1 cellular context compared by ENCODE assay signal in genomic region chr10:21496285-21497176, GRCh38.
A peak's percentile ranks its signal among the peaks of the same experiment; 100 is the strongest.
TF ChIP-seq lines count a peak whose summit lies in the region.

No MANE protein-coding gene starts in this region.

TF ChIP-seq in HepG2, 621 proteins besides CTCF, POLR2A, EP300 and RAD21 (continues in another document):
- peak; percentile 41; the same call in 1 of the 2 replicates for TF ChIP-seq ZNF503 (CRISPR knock-in tag; IDR thresholded peaks at IDR 0.05)
- TF ChIP-seq TFDP1 (CRISPR knock-in tag; IDR thresholded peaks at IDR 0.05; ENCODE audit: borderline replicate concordance) = 0 out of 2 replicates have a peak, but pooled peaks have one; percentile 43
- peak; percentile 56; the same call in 1 of the 2 replicates for TF ChIP-seq NAIF1 (CRISPR knock-in tag; IDR thresholded peaks at IDR 0.05; ENCODE audit: borderline replicate concordance)
- TF ChIP-seq HHEX (CRISPR knock-in tag; IDR thresholded peaks at IDR 0.05) = 0 out of 2 replicates have a peak, but pooled peaks have one; percentile 29
- 0 out of 2 replicates have a peak, but pooled peaks have one; percentile 79 for TF ChIP-seq ZNF136 (CRISPR knock-in tag; IDR thresholded peaks at IDR 0.05; ENCODE audit: low read depth)
- TF ChIP-seq BCL6 (CRISPR knock-in tag; IDR thresholded peaks at IDR 0.05) = no peak
- TF ChIP-seq MEIS1 (CRISPR knock-in tag; IDR thresholded peaks at IDR 0.05; ENCODE audit: borderline replicate concordance) = peak; percentile 21; the same call in 1 of the 2 replicates
- peak; percentile 84 for TF ChIP-seq AKAP8 (CRISPR knock-in tag; IDR thresholded peaks at IDR 0.05)
- no peak for TF ChIP-seq ZSCAN12 (CRISPR knock-in tag; IDR thresholded peaks at IDR 0.05)
- TF ChIP-seq ZNF274 (CRISPR knock-in tag; IDR thresholded peaks at IDR 0.05) = peak; percentile 81; the same call in 1 of the 2 replicates
- 0 out of 2 replicates have a peak, but pooled peaks have one; percentile 77 for TF ChIP-seq BRF2 (CRISPR knock-in tag; IDR thresholded peaks at IDR 0.05)
- TF ChIP-seq NRL (CRISPR knock-in tag; IDR thresholded peaks at IDR 0.05; ENCODE audit: borderline replicate concordance) = no peak; the same call in none of the 2 replicates
- TF ChIP-seq TERF1 (CRISPR knock-in tag; IDR thresholded peaks at IDR 0.05) = peak; percentile 91
- TF ChIP-seq ZBTB1 (CRISPR knock-in tag; IDR thresholded peaks at IDR 0.05; ENCODE audit: borderline replicate concordance) = no peak
- peak; percentile 44 for TF ChIP-seq ZNF740 (CRISPR knock-in tag; IDR thresholded peaks at IDR 0.05)
- 0 out of 2 replicates have a peak, but pooled peaks have one; percentile 75 for TF ChIP-seq FOXM1 (CRISPR knock-in tag; IDR thresholded peaks at IDR 0.05)
- peak; percentile 55 for TF ChIP-seq ZBTB3 (CRISPR knock-in tag; IDR thresholded peaks at IDR 0.05; ENCODE audit: borderline replicate concordance, low read depth)
- TF ChIP-seq ZBTB38 (CRISPR knock-in tag; IDR thresholded peaks at IDR 0.05) = peak; percentile 34; the same call in 1 of the 2 replicates
- no peak for TF ChIP-seq RAD51 (IDR thresholded peaks at IDR 0.05; ENCODE audit: borderline replicate concordance)
- TF ChIP-seq KMT2B (CRISPR knock-in tag; IDR thresholded peaks at IDR 0.05) = 0 out of 2 replicates have a peak, but pooled peaks have one; percentile 20
- TF ChIP-seq U2AF1 (optimal IDR thresholded peaks at IDR 0.05; ENCODE audit: low read depth, low read length) = no peak
- no peak for TF ChIP-seq YY1 (IDR thresholded peaks at IDR 0.05; ENCODE audit: insufficient read depth, insufficient replicate concordance, low read depth, low read length)
- peak; percentile 53 for TF ChIP-seq ZNF607 (CRISPR knock-in tag; IDR thresholded peaks at IDR 0.05; ENCODE audit: borderline replicate concordance)
- TF ChIP-seq ZNF687 (CRISPR knock-in tag; IDR thresholded peaks at IDR 0.05) = peak; percentile 93
- TF ChIP-seq ZNF800 (CRISPR knock-in tag; IDR thresholded peaks at IDR 0.05) = peak; percentile 85
- TF ChIP-seq GATAD1 (CRISPR knock-in tag; IDR thresholded peaks at IDR 0.05) = no peak
- TF ChIP-seq ZNF292 (CRISPR knock-in tag; IDR thresholded peaks at IDR 0.05; ENCODE audit: borderline replicate concordance, low read depth) = peak; percentile 49; the same call in 1 of the 2 replicates
- TF ChIP-seq PITX1 (CRISPR knock-in tag; IDR thresholded peaks at IDR 0.05) = peak; percentile 70; the same call in 1 of the 2 replicates
- TF ChIP-seq FLYWCH1 (CRISPR knock-in tag; IDR thresholded peaks at IDR 0.05) = no peak
- no peak for TF ChIP-seq AKNA (CRISPR knock-in tag; IDR thresholded peaks at IDR 0.05; ENCODE audit: borderline replicate concordance)
- TF ChIP-seq PPARG (CRISPR knock-in tag; conservative IDR thresholded peaks at IDR 0.05) = 0 out of 2 replicates have a peak, but pooled peaks have one; percentile 28
- TF ChIP-seq ZNF570 (CRISPR knock-in tag; IDR thresholded peaks at IDR 0.05; ENCODE audit: borderline replicate concordance) = no peak
- 0 out of 2 replicates have a peak, but pooled peaks have one; percentile 77 for TF ChIP-seq FOXC1 (CRISPR knock-in tag; IDR thresholded peaks at IDR 0.05; ENCODE audit: borderline replicate concordance)
- no peak for TF ChIP-seq ZNF841 (CRISPR knock-in tag; IDR thresholded peaks at IDR 0.05; ENCODE audit: borderline replicate concordance)
- TF ChIP-seq CEBPG (CRISPR knock-in tag; IDR thresholded peaks at IDR 0.05) = peak; percentile 57
- TF ChIP-seq ZFP62 (CRISPR knock-in tag; IDR thresholded peaks at IDR 0.05) = no peak
- peak; percentile 53; the same call in 1 of the 2 replicates for TF ChIP-seq ESRRA (CRISPR knock-in tag; IDR thresholded peaks at IDR 0.05; ENCODE audit: low read depth)
- peak; percentile 11; the same call in 1 of the 2 replicates for TF ChIP-seq SIX4 (CRISPR knock-in tag; IDR thresholded peaks at IDR 0.05)
- TF ChIP-seq SNAPC5 (CRISPR knock-in tag; IDR thresholded peaks at IDR 0.05; ENCODE audit: borderline replicate concordance) = no peak
- TF ChIP-seq SP5 (CRISPR knock-in tag; IDR thresholded peaks at IDR 0.05; ENCODE audit: borderline replicate concordance, low read depth) = 0 out of 2 replicates have a peak, but pooled peaks have one; percentile 22
- TF ChIP-seq IRX3 (CRISPR knock-in tag; IDR thresholded peaks at IDR 0.05; ENCODE audit: borderline replicate concordance, low read depth) = no peak
- TF ChIP-seq ZNF710 (CRISPR knock-in tag; IDR thresholded peaks at IDR 0.05; ENCODE audit: borderline replicate concordance) = no peak; the same call in none of the 2 replicates
- TF ChIP-seq ARNT (IDR thresholded peaks at IDR 0.05) = no peak
